Comparison of ENCODE assay signal across 1 cellular context in genomic region chrX:25015486-25016360, GRCh38.
A peak's percentile ranks its signal among the peaks of the same experiment; 100 is the strongest.
TF ChIP-seq lines count a peak whose summit lies in the region.

Gene ARX (minus strand): TSS chrX:25015965. CDS start chrX:25015737, 228 bp downstream.

TF ChIP-seq in HepG2, 621 proteins besides CTCF, POLR2A, EP300 and RAD21 (continues in another document):
- TF ChIP-seq IKZF5 (CRISPR knock-in tag; IDR thresholded peaks at IDR 0.05): 0 out of 2 replicates have a peak, but pooled peaks have one; percentile 27
- TF ChIP-seq MYNN (CRISPR knock-in tag; IDR thresholded peaks at IDR 0.05; ENCODE audit: low read depth): no peak
- TF ChIP-seq ZNF546 (CRISPR knock-in tag; conservative IDR thresholded peaks at IDR 0.05): no peak
- no peak for TF ChIP-seq RELA (CRISPR knock-in tag; IDR thresholded peaks at IDR 0.05)
- TF ChIP-seq NR2F2 (IDR thresholded peaks at IDR 0.05; ENCODE audit: borderline replicate concordance, low read depth): no peak
- TF ChIP-seq STAT5B (CRISPR knock-in tag; IDR thresholded peaks at IDR 0.05): no peak
- no peak for TF ChIP-seq ZNF747 (CRISPR knock-in tag; IDR thresholded peaks at IDR 0.05; ENCODE audit: borderline replicate concordance)
- TF ChIP-seq THAP7 (CRISPR knock-in tag; IDR thresholded peaks at IDR 0.05): no peak
- no peak for TF ChIP-seq GFI1 (CRISPR knock-in tag; IDR thresholded peaks at IDR 0.05; ENCODE audit: borderline replicate concordance)
- TF ChIP-seq KDM5B (CRISPR knock-in tag; IDR thresholded peaks at IDR 0.05; ENCODE audit: borderline replicate concordance): no peak
- TF ChIP-seq ERF (CRISPR knock-in tag; IDR thresholded peaks at IDR 0.05): 0 out of 2 replicates have a peak, but pooled peaks have one; percentile 52
- TF ChIP-seq ZNF343 (CRISPR knock-in tag; IDR thresholded peaks at IDR 0.05): no peak
- no peak for TF ChIP-seq ASH2L (IDR thresholded peaks at IDR 0.05; ENCODE audit: insufficient read length, low read depth, low read length)
- no peak for TF ChIP-seq YEATS2 (CRISPR knock-in tag; IDR thresholded peaks at IDR 0.05; ENCODE audit: borderline replicate concordance)
- TF ChIP-seq IRX3 (CRISPR knock-in tag; IDR thresholded peaks at IDR 0.05; ENCODE audit: borderline replicate concordance, low read depth): peak; percentile 49; the same call in 1 of the 2 replicates
- TF ChIP-seq PRDM15 (CRISPR knock-in tag; IDR thresholded peaks at IDR 0.05): peak; percentile 97
- TF ChIP-seq PTBP1 (IDR thresholded peaks at IDR 0.05; ENCODE audit: low read depth, low read length, poor library complexity, severe bottlenecking): no peak
- no peak for TF ChIP-seq MEF2D (CRISPR knock-in tag; IDR thresholded peaks at IDR 0.05)
- TF ChIP-seq ZNF777 (CRISPR knock-in tag; IDR thresholded peaks at IDR 0.05): peak; percentile 25; the same call in 1 of the 2 replicates
- peak; percentile 74 for TF ChIP-seq NFYB (CRISPR knock-in tag; IDR thresholded peaks at IDR 0.05)
- no peak for TF ChIP-seq AGO1 (IDR thresholded peaks at IDR 0.05; ENCODE audit: low read depth, low read length, poor library complexity, severe bottlenecking)
- no peak for TF ChIP-seq AFF4 (CRISPR knock-in tag; IDR thresholded peaks at IDR 0.05)
- TF ChIP-seq ETV6 (CRISPR knock-in tag; conservative IDR thresholded peaks at IDR 0.05): no peak
- TF ChIP-seq USF2 (IDR thresholded peaks at IDR 0.05; ENCODE audit: low read depth, low read length): peak; percentile 59; the same call in 1 of the 2 replicates
- TF ChIP-seq USF2 (CRISPR knock-in tag; IDR thresholded peaks at IDR 0.05; ENCODE audit: borderline replicate concordance): no peak
- no peak for TF ChIP-seq PAX8 (CRISPR knock-in tag; IDR thresholded peaks at IDR 0.05; ENCODE audit: borderline replicate concordance)
- TF ChIP-seq PRDM4 (CRISPR knock-in tag; IDR thresholded peaks at IDR 0.05; ENCODE audit: borderline replicate concordance): no peak
- no peak for TF ChIP-seq MAZ (IDR thresholded peaks at IDR 0.05; ENCODE audit: borderline replicate concordance, low read depth, low read length)
- 0 out of 2 replicates have a peak, but pooled peaks have one; percentile 28 for TF ChIP-seq MAZ (CRISPR knock-in tag; IDR thresholded peaks at IDR 0.05; ENCODE audit: low read depth)
- 0 out of 2 replicates have a peak, but pooled peaks have one; percentile 36 for TF ChIP-seq ZNF605 (CRISPR knock-in tag; IDR thresholded peaks at IDR 0.05)
- TF ChIP-seq PRDM10 (CRISPR knock-in tag; IDR thresholded peaks at IDR 0.05; ENCODE audit: low read depth): no peak
- no peak for TF ChIP-seq XRCC5 (optimal IDR thresholded peaks at IDR 0.05; ENCODE audit: low read length)
- TF ChIP-seq TFE3 (CRISPR knock-in tag; IDR thresholded peaks at IDR 0.05): 0 out of 2 replicates have a peak, but pooled peaks have one; percentile 23
- 0 out of 2 replicates have a peak, but pooled peaks have one; percentile 28 for TF ChIP-seq ZGPAT (CRISPR knock-in tag; IDR thresholded peaks at IDR 0.05)
- TF ChIP-seq ZFAT (CRISPR knock-in tag; conservative IDR thresholded peaks at IDR 0.05): no peak
